Comparison of ENCODE assay signal across 8 cellular contexts in the genomic region with DNA sequence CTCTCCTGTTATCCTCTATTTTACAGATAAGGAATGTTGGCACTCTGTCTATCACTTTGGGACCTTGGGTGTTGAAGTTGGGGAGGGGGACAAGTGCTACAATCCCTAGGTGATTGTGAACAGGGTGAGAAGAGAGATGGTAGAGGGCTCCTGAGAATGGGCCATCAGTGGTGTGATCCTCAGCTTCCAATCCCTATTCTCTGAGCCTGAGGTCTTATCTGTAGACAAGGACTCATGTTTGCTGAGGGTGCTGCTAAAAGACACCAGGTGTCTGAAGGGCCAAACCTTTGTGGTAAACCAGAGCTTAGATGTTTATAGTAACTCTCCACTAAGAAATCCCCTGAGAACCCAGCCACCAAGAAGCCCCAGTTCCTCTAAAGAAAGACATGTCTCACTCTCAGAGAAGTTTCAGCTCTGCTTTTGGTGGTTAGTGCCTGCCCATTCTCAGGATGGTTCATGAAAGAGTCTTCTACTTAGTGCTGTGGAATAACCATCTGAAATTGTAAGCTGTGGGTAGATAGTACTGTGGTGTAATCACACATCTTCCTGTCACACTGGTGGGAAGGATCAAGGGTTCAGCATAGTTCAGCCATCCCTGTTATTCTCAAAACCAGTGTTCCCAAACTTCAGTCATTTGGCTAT. TPM values are rescaled to one million over a fixed set of nuclear protein-coding genes. Genes with fewer than 3 reads are reported as not detected.
DNase-seq lines count a peak whose midpoint lies in the region; ATAC-seq, FAIRE-seq and TF ChIP-seq lines count a peak whose summit lies in the region.

No MANE protein-coding gene starts in this region.

- no peaks in the 10 kb centered on the region for H3K27me3 ChIP-seq in bronchial epithelial cell (ENCODE audit: control insufficient read depth, insufficient read depth, low read length)

- no peaks in the 10 kb centered on the region for H3K27me3 Mint-ChIP-seq in mesothelial cell of epicardium (ENCODE audit: low read depth)

- H3K4me3 ChIP-seq in bronchial epithelial cell (ENCODE audit: low read depth, low read length) = no peak overlapping the region

- H3K4me3 Mint-ChIP-seq in mesothelial cell of epicardium = no peak overlapping the region

- ATAC-seq in GM18499 (IDR thresholded peaks at IDR 0.05; ENCODE audit: insufficient read depth, unreplicated experiment) (peak; percentile 70), GM19467 (IDR thresholded peaks at IDR 0.05; ENCODE audit: unreplicated experiment) (peak; percentile 89), HG03159 (IDR thresholded peaks at IDR 0.05; ENCODE audit: unreplicated experiment) (peak; percentile 81)

- H3K9me3 Mint-ChIP-seq in mesothelial cell of epicardium = peaks cover under 1% of the 10 kb centered on the region

- TF ChIP-seq CTCF in bronchial epithelial cell (IDR thresholded peaks at IDR 0.05; ENCODE audit: insufficient read depth, low read length, severe bottlenecking) (no peak), mesothelial cell of epicardium (IDR thresholded peaks at IDR 0.05; ENCODE audit: unreplicated experiment) (no peak)

- H3K36me3 Mint-ChIP-seq in mesothelial cell of epicardium = no peaks in the 10 kb centered on the region

- no peak overlapping the region for H3K27ac Mint-ChIP-seq in mesothelial cell of epicardium

- no peak for DNase-seq in bronchial epithelial cell (ENCODE audit: low read depth)
- DNase-seq in mesothelial cell of epicardium (ENCODE audit: low spot score in 2 of 2, unreplicated experiment in 2 of 2) = no peak
- no peak for DNase-seq in HUDEP-2 (lab: John Stamatoyannopoulos, UW; ENCODE audit: unreplicated experiment in 76 of 76)
- no peak for DNase-seq in NCI-H2196 (lab: John Stamatoyannopoulos, UW; ENCODE audit: unreplicated experiment)
- no peak for DNase-seq in activated effector memory CD4-positive, alpha-beta T cell treated with Interleukin-2 at 50 U/mL for 16 hours

- H3K36me3 ChIP-seq in bronchial epithelial cell (ENCODE audit: control insufficient read depth, insufficient read depth, low read length) = no peaks in the 10 kb centered on the region

- no peaks in the 10 kb centered on the region for H3K4me1 Mint-ChIP-seq in mesothelial cell of epicardium

- peak; percentile 93 for FAIRE-seq in bronchial epithelial cell (lab: Jason Lieb, UNC)

RNA-seq across cellular contexts. Expression of a gene that starts 58.2 kb away (rescaled TPM):
- total RNA-seq in bronchial epithelial cell (4.5 and 10.5 TPM in 2 replicates), mesothelial cell of epicardium (1.1 to 2.1 TPM (median 1.7 TPM) in 3 replicates)
